7 cellular contexts compared by ENCODE assay signal in the genomic region with DNA sequence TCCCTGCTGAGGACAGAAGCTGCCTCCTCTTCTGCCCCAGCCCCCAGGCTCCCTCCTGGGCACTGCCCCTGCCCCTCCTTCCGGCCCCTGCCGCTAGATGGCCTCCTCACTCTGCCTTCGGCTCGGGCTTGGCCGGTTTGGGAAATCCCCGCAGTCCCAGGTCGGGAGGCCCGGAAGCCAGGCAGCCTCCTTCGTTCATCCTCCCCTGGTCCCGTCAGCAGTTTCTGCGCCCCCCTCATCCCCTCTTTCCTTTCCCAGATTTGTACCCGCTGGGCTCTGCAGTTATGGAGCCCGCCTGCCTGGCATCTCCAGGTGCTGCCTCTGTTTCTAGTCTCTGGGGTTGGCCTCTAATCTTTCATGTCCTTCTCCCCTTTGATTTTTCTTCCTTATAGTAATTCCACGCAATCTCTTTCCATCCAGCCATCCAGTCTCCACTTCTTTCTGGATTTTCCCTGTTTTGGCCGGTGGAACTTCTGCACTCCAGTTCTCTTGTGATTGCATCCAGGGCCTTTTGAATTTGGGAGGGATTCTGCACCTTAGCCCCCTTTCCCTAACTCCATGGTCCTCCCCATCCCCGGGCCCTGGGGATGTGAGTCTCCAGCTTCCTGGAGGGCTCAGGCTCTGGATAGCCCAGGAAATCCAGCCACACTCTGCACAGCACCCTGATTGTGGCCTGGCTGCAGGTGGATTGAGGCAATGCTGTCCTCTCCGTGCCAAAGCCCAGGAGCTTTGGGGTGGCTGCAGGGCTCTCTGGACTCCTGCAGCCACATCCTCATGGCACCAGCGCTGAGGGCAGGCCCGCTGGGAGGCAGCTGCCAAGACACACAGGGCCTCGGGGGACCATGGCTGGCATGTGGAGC. TPM values are rescaled to one million over a fixed set of nuclear protein-coding genes. Genes with fewer than 3 reads are reported as not detected.
A peak's percentile ranks its signal among the peaks of the same experiment; 100 is the strongest.
DNase-seq lines count a peak whose midpoint lies in the region; ATAC-seq, FAIRE-seq and TF ChIP-seq lines count a peak whose summit lies in the region.

No MANE protein-coding gene starts in this region.

- FAIRE-seq in bronchial epithelial cell (lab: Jason Lieb, UNC): no peak

- no peak overlapping the region for H2BK5ac ChIP-seq in mesenchymal stem cell (ENCODE audit: low read depth, low read length, poor library complexity, severe bottlenecking)

- H3K4me1 Mint-ChIP-seq in stimulated activated naive CD8-positive, alpha-beta T cell treated with anti-CD3 and anti-CD28 coated beads, Interleukin-15, amount 100 ng/mL, for 72 hours: peaks cover 27% of the 10 kb centered on the region

- peak; percentile 89 for ATAC-seq in GM21367 (IDR thresholded peaks at IDR 0.05; ENCODE audit: unreplicated experiment)
- peak; percentile 81 for ATAC-seq in HG03571 (IDR thresholded peaks at IDR 0.05; ENCODE audit: unreplicated experiment)
- peak; percentile 84 for ATAC-seq in stimulated activated naive CD8-positive, alpha-beta T cell treated with anti-CD3 and anti-CD28 coated beads, Interleukin-15, amount 100 ng/mL, for 72 hours

- H4K8ac ChIP-seq in mesenchymal stem cell (ENCODE audit: low read length): no peak overlapping the region

- no peak overlapping the region for H3K14ac ChIP-seq in mesenchymal stem cell (ENCODE audit: low read length in 2 of 2)

- DNase-seq in GDM1 (lab: John Stamatoyannopoulos, UW): peak; percentile 21
- peak; percentile 31 for DNase-seq in bronchial epithelial cell (ENCODE audit: low read depth)
- DNase-seq in mesenchymal stem cell: peak; percentile 48
- DNase-seq in stimulated activated naive CD8-positive, alpha-beta T cell treated with anti-CD3 and anti-CD28 coated beads, Interleukin-15, amount 100 ng/mL, for 72 hours: peak; percentile 71 to 79

- no peak overlapping the region for H3K23ac ChIP-seq in mesenchymal stem cell (ENCODE audit: low read length in 2 of 2)

- H3K18ac ChIP-seq in mesenchymal stem cell (ENCODE audit: low read depth in 1 of 2, low read length in 2 of 2): no peak overlapping the region

- no peaks in the 10 kb centered on the region for H3K79me1 ChIP-seq in mesenchymal stem cell (replicated peaks; ENCODE audit: low read length, poor library complexity, severe bottlenecking)

- H2AK5ac ChIP-seq in mesenchymal stem cell (ENCODE audit: low read length, severe bottlenecking): no peak overlapping the region

- no peaks in the 10 kb centered on the region for H3K9me3 Mint-ChIP-seq in stimulated activated naive CD8-positive, alpha-beta T cell treated with anti-CD3 and anti-CD28 coated beads, Interleukin-15, amount 100 ng/mL, for 72 hours

- H3K27me3 Mint-ChIP-seq in stimulated activated naive CD8-positive, alpha-beta T cell treated with anti-CD3 and anti-CD28 coated beads, Interleukin-15, amount 100 ng/mL, for 72 hours: peaks cover 77% of the 10 kb centered on the region

- no peak overlapping the region for H2BK15ac ChIP-seq in mesenchymal stem cell (ENCODE audit: low read depth, poor library complexity, severe bottlenecking)

- peak overlapping the region in 1 of 2 donors; percentile 47 for H3K4me3 Mint-ChIP-seq in stimulated activated naive CD8-positive, alpha-beta T cell treated with anti-CD3 and anti-CD28 coated beads, Interleukin-15, amount 100 ng/mL, for 72 hours

- H2BK12ac ChIP-seq in mesenchymal stem cell (ENCODE audit: low read length in 2 of 2): no peak overlapping the region

- TF ChIP-seq CTCF in WI38 (IDR thresholded peaks at IDR 0.05; ENCODE audit: low read depth, low read length) (peak; percentile 53), bronchial epithelial cell (IDR thresholded peaks at IDR 0.05; ENCODE audit: insufficient read depth, low read length, severe bottlenecking) (peak; percentile 91)

- no peak overlapping the region for H3K9ac ChIP-seq in mesenchymal stem cell (ENCODE audit: low read length)

- no peak overlapping the region for H2BK120ac ChIP-seq in mesenchymal stem cell (ENCODE audit: low read depth, low read length)

- peaks cover 15% of the 10 kb centered on the region for H3K27me3 ChIP-seq in bronchial epithelial cell (ENCODE audit: control insufficient read depth, insufficient read depth, low read length)
- H3K27me3 ChIP-seq in mesenchymal stem cell (ENCODE audit: control insufficient read depth in 1 of 2, insufficient read depth in 1 of 2, low read length in 2 of 2): peaks cover 51 to 63% of the 10 kb centered on the region in 2 experiments

- no peaks in the 10 kb centered on the region for H3K9me3 ChIP-seq in mesenchymal stem cell (ENCODE audit: control insufficient read depth, low read length)

- H3K4me1 ChIP-seq in mesenchymal stem cell (ENCODE audit: control insufficient read depth, insufficient read depth, low read depth, low read length): peaks cover 26% of the 10 kb centered on the region

- peak overlapping the region; percentile 45 for H3K4me2 ChIP-seq in mesenchymal stem cell (ENCODE audit: low read length, poor library complexity, severe bottlenecking)

- WGBS in mesenchymal stem cell: 32% methylated on average over 20 of the region's 20 CpGs

- no peak overlapping the region for H3K4me3 ChIP-seq in WI38 (ENCODE audit: low read depth, low read length)
- H3K4me3 ChIP-seq in bronchial epithelial cell (ENCODE audit: low read depth, low read length): no peak overlapping the region
- H3K4me3 ChIP-seq in mesenchymal stem cell (ENCODE audit: insufficient read depth in 1 of 2, low read depth in 1 of 2, low read length in 2 of 2): no peak overlapping the region

- H3K4ac ChIP-seq in mesenchymal stem cell (ENCODE audit: low read depth in 1 of 2, low read length in 2 of 2): no peak overlapping the region

- no peak overlapping the region for H3K27ac Mint-ChIP-seq in stimulated activated naive CD8-positive, alpha-beta T cell treated with anti-CD3 and anti-CD28 coated beads, Interleukin-15, amount 100 ng/mL, for 72 hours

- peak overlapping the region; percentile 34 for H2AFZ ChIP-seq in mesenchymal stem cell (ENCODE audit: low read depth, low read length)

- no peaks in the 10 kb centered on the region for H3K36me3 ChIP-seq in bronchial epithelial cell (ENCODE audit: control insufficient read depth, insufficient read depth, low read length)
- H3K36me3 ChIP-seq in mesenchymal stem cell (ENCODE audit: control insufficient read depth in 1 of 2, insufficient read depth in 2 of 2, low read depth in 1 of 2, low read length in 2 of 2): no peaks in the 10 kb centered on the region

- H3K27ac ChIP-seq in mesenchymal stem cell (ENCODE audit: low read length, poor library complexity, severe bottlenecking): no peak overlapping the region

- H4K91ac ChIP-seq in mesenchymal stem cell (ENCODE audit: low read length): no peak overlapping the region

RNA-seq across cellular contexts. Expression of a gene that starts 3.3 kb away (rescaled TPM):
- 0.13 TPM in 1 of 2 replicates, not detected in the other for total RNA-seq in bronchial epithelial cell
- polyA plus RNA-seq in mesenchymal stem cell (2013, experiment 1 of 2): 0.01 TPM
- not detected for polyA plus RNA-seq in mesenchymal stem cell (2013, experiment 2 of 2)

Comparison
In these comparisons a context has a peak if more than half of its experiments do, and no peak if none do; other contexts are left out.
1. DNase-seq: peak in every context shown above with its lines; median percentile 75 in stimulated activated naive CD8-positive, alpha-beta T cell treated with anti-CD3 and anti-CD28 coated beads, Interleukin-15, amount 100 ng/mL, for 72 hours; 48 in mesenchymal stem cell; 31 in bronchial epithelial cell; 21 in GDM1.